7 cellular contexts compared by ENCODE assay signal in the genomic region with DNA sequence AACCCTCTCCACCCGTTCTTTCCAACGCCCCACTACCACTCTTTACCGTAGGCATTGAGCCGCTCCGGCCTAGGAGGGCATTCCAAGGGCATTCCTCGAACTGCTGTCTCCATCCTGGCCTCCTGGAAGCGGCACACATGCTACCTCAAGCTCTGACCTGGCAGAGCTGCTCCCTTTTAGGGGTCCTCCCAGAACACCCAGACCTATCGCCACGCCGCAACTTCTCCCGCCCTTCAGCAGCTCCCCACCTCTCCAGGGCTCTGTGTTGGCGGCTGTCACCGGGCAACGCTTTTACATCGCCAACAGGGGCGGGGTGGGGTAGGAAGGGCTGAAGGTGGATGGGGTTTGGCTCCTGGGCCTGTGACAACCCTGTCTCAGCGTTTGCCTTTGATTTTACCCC. TPM values are rescaled to one million over a fixed set of nuclear protein-coding genes. Genes with fewer than 3 reads are reported as not detected.
DNase-seq lines count a peak whose midpoint lies in the region; ATAC-seq and TF ChIP-seq lines count a peak whose summit lies in the region.

No MANE protein-coding gene starts in this region.

- TF ChIP-seq POLR2A in HCT116 (IDR thresholded peaks at IDR 0.05; ENCODE audit: borderline replicate concordance, extremely low read depth, insufficient read depth, insufficient read length), result no peak

- H3K9ac ChIP-seq in HCT116 (ENCODE audit: low read length), result no peak overlapping the region

- H3K27me3 Mint-ChIP-seq in T-helper 1 cell treated with Interleukin-12 subunit alpha and Interleukin-12 subunit beta and Interleukin-4 antibody, amounts not matched to agents 30 μg/mL and 1 μg/mL, for 36 hours (ENCODE audit: low read depth), result peaks cover 20% of the 10 kb centered on the region

- no TSS peak for BruUV-seq in HCT116 (replicated peaks; lab: Mats Ljungman, UMichigan)

- no peak for ATAC-seq in HCT116
- ATAC-seq in GM21529 (IDR thresholded peaks at IDR 0.05; ENCODE audit: unreplicated experiment), result no peak
- ATAC-seq in GM18907 (IDR thresholded peaks at IDR 0.05; ENCODE audit: unreplicated experiment), result no peak

- no peak overlapping the region for H3K27ac ChIP-seq in HCT116 (ENCODE audit: low read depth, low read length)
- H3K27ac ChIP-seq in hepatocyte, result no peak overlapping the region

- no peaks in the 10 kb centered on the region for H4K20me1 ChIP-seq in HCT116 (ENCODE audit: insufficient read depth)
- H4K20me1 ChIP-seq in hepatocyte (ENCODE audit: insufficient read depth, poor library complexity, severe bottlenecking), result no peaks in the 10 kb centered on the region

- H3K4me1 ChIP-seq in HCT116 (ENCODE audit: control insufficient read depth in 1 of 2, insufficient read depth in 2 of 2, low read length in 2 of 2) (peaks cover 16 to 33% of the 10 kb centered on the region in 2 experiments; a peak in 3 of 4 replicates), hepatocyte (ENCODE audit: insufficient read depth) (peaks cover 17% of the 10 kb centered on the region)

- H3K79me2 ChIP-seq in HCT116 (ENCODE audit: insufficient read depth, low read length) (no peaks in the 10 kb centered on the region), hepatocyte (no peaks in the 10 kb centered on the region)

- H3K4me3 ChIP-seq in HCT116 (replicated peaks in 1 of 2; ENCODE audit: low read depth in 1 of 2, low read length in 2 of 2), result peak overlapping the region in 1 of 2 experiments; percentile 42; a peak in 2 of 4 replicates
- peak overlapping the region; percentile 63 for H3K4me3 ChIP-seq in hepatocyte
- peak overlapping the region; percentile 55 for H3K4me3 ChIP-seq in retinal pigment epithelial cell (ENCODE audit: low read length)

- RAD21 ChIA-PET in HCT116 (lab: Charles Lee; ENCODE audit: low non-redundant PET in 1 of 2, low total read pairs in 2 of 2, uncharacterized antibody in 2 of 2, unreplicated experiment in 2 of 2), result no interaction called here

- H3K27ac Mint-ChIP-seq in T-helper 1 cell treated with Interleukin-12 subunit alpha and Interleukin-12 subunit beta and Interleukin-4 antibody, amounts not matched to agents 30 μg/mL and 1 μg/mL, for 36 hours, result no peak overlapping the region

- CTCF ChIA-PET in HCT116 (lab: Charles Lee), result interaction anchor here (1.0 kb wide), 1 partner anchor 23 kb away, joined by 5 read pairs; no protein-coding TSS in a partner anchor

- H2AFZ ChIP-seq in HCT116 (ENCODE audit: low read depth, low read length, poor library complexity, severe bottlenecking) (no peak overlapping the region), hepatocyte (peak overlapping the region; percentile 93)

- H3K36me3 ChIP-seq in HCT116 (ENCODE audit: control insufficient read depth in 1 of 2, insufficient read depth in 2 of 2, low read length in 2 of 2) (no peaks in the 10 kb centered on the region), hepatocyte (replicated peaks; ENCODE audit: insufficient read depth, low read depth) (no peaks in the 10 kb centered on the region)

- peak overlapping the region; percentile 68 for H3K4me3 Mint-ChIP-seq in T-helper 1 cell treated with Interleukin-12 subunit alpha and Interleukin-12 subunit beta and Interleukin-4 antibody, amounts not matched to agents 30 μg/mL and 1 μg/mL, for 36 hours

- no peak for DNase-seq in HCT116 (ENCODE audit: low read depth, low spot score)
- DNase-seq in hepatocyte (ENCODE audit: low spot score), result peak; percentile 13
- DNase-seq in retinal pigment epithelial cell (ENCODE audit: low read depth), result no peak
- no peak for DNase-seq in NCI-H187 (lab: John Stamatoyannopoulos, UW)

- H3K9me2 ChIP-seq in HCT116 (ENCODE audit: insufficient read depth) (no peaks in the 10 kb centered on the region), hepatocyte (replicated peaks; ENCODE audit: insufficient read depth) (no peaks in the 10 kb centered on the region)

- H3K4me1 Mint-ChIP-seq in T-helper 1 cell treated with Interleukin-12 subunit alpha and Interleukin-12 subunit beta and Interleukin-4 antibody, amounts not matched to agents 30 μg/mL and 1 μg/mL, for 36 hours (ENCODE audit: low read depth), result peaks cover 25% of the 10 kb centered on the region

- 24% methylated on average over 17 of the region's 17 CpGs for WGBS in hepatocyte (ENCODE audit: low lambda C conversion rate, missing lambda C conversion rate)

- POLR2A ChIA-PET in HCT116 (lab: Charles Lee), result no interaction called here

- no peaks in the 10 kb centered on the region for H3K27me3 ChIP-seq in HCT116 (ENCODE audit: insufficient read depth, low read length)
- H3K27me3 ChIP-seq in hepatocyte, result peaks cover 11% of the 10 kb centered on the region

- no peaks in the 10 kb centered on the region for H3K9me3 ChIP-seq in HCT116 (ENCODE audit: control insufficient read depth in 1 of 2, insufficient read depth in 1 of 2, low read depth in 1 of 2, low read length in 2 of 2)
- no peaks in the 10 kb centered on the region for H3K9me3 ChIP-seq in hepatocyte (ENCODE audit: low read depth)

- peak overlapping the region; percentile 91 for H3K4me2 ChIP-seq in HCT116 (ENCODE audit: low read length)
- peak overlapping the region; percentile 88 for H3K4me2 ChIP-seq in hepatocyte

- no peak for TF ChIP-seq RAD21 in HCT116 (IDR thresholded peaks at IDR 0.05; ENCODE audit: low read depth)

- TF ChIP-seq CTCF in HCT116 (IDR thresholded peaks at IDR 0.05 in 2 of 3, conservative IDR thresholded peaks at IDR 0.05 in 1 of 3; ENCODE audit: borderline replicate concordance in 1 of 3, insufficient read depth in 1 of 3, low read depth in 2 of 3, low read length in 2 of 3) (no peak), hepatocyte (IDR thresholded peaks at IDR 0.05; ENCODE audit: poor library complexity) (no peak), retinal pigment epithelial cell (conservative IDR thresholded peaks at IDR 0.05; ENCODE audit: low read depth, low read length) (no peak)

- no peaks in the 10 kb centered on the region for H3K9me3 Mint-ChIP-seq in T-helper 1 cell treated with Interleukin-12 subunit alpha and Interleukin-12 subunit beta and Interleukin-4 antibody, amounts not matched to agents 30 μg/mL and 1 μg/mL, for 36 hours

- intact Hi-C loops in HCT116 (cut with micrococcal nuclease), result no loop called here

- H3K36me3 Mint-ChIP-seq in T-helper 1 cell treated with Interleukin-12 subunit alpha and Interleukin-12 subunit beta and Interleukin-4 antibody, amounts not matched to agents 30 μg/mL and 1 μg/mL, for 36 hours (ENCODE audit: low read depth), result no peaks in the 10 kb centered on the region

TF ChIP-seq in HCT116, 20 proteins besides CTCF, POLR2A, EP300 and RAD21 (continues in another document):
- TF ChIP-seq ELF1 (IDR thresholded peaks at IDR 0.05; ENCODE audit: borderline replicate concordance, low read depth), result no peak
- no peak for TF ChIP-seq EZH2 (IDR thresholded peaks at IDR 0.05)
- TF ChIP-seq, protein P1, sequence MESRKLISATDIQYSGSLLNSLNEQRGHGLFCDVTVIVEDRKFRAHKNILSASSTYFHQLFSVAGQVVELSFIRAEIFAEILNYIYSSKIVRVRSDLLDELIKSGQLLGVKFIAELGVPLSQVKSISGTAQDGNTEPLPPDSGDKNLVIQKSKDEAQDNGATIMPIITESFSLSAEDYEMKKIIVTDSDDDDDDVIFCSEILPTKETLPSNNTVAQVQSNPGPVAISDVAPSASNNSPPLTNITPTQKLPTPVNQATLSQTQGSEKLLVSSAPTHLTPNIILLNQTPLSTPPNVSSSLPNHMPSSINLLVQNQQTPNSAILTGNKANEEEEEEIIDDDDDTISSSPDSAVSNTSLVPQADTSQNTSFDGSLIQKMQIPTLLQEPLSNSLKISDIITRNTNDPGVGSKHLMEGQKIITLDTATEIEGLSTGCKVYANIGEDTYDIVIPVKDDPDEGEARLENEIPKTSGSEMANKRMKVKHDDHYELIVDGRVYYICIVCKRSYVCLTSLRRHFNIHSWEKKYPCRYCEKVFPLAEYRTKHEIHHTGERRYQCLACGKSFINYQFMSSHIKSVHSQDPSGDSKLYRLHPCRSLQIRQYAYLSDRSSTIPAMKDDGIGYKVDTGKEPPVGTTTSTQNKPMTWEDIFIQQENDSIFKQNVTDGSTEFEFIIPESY (IDR thresholded peaks at IDR 0.05; ENCODE audit: extremely low read depth, insufficient replicate concordance, low read length), result no peak
- TF ChIP-seq YY1 (IDR thresholded peaks at IDR 0.05; ENCODE audit: extremely low read depth, insufficient replicate concordance, low read depth, low read length), result no peak
- TF ChIP-seq TCF7L2 (IDR thresholded peaks at IDR 0.05; ENCODE audit: borderline replicate concordance, extremely low read depth, insufficient read depth, insufficient read length), result no peak
- TF ChIP-seq SIN3A (IDR thresholded peaks at IDR 0.05; ENCODE audit: low read depth), result no peak
- TF ChIP-seq, protein P2, sequence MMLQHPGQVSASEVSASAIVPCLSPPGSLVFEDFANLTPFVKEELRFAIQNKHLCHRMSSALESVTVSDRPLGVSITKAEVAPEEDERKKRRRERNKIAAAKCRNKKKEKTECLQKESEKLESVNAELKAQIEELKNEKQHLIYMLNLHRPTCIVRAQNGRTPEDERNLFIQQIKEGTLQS (IDR thresholded peaks at IDR 0.05), result no peak
- TF ChIP-seq SRF (IDR thresholded peaks at IDR 0.05; ENCODE audit: low read depth), result no peak
- no peak for TF ChIP-seq EZH2phosphoT487 (IDR thresholded peaks at IDR 0.05; ENCODE audit: borderline replicate concordance)

RNA-seq across cellular contexts. Expression of gene MYORG, which starts 4.6 kb away (rescaled TPM):
- total RNA-seq in HCT116 (2021; ENCODE audit: unreplicated experiment) (8.5 TPM), hepatocyte (30.0 and 32.2 TPM in 2 replicates)
- 4.7 and 5.0 TPM in 2 replicates for polyA plus RNA-seq in HCT116 (2012)
- polyA plus RNA-seq in hepatocyte, result 13.2 and 23.4 TPM in 2 replicates

RNA-seq across cellular contexts. Expression of gene NUDT2, which starts 52.0 kb away (rescaled TPM):
- 39.3 TPM for total RNA-seq in HCT116 (2021; ENCODE audit: unreplicated experiment)
- 47.0 and 54.9 TPM in 2 replicates for polyA plus RNA-seq in HCT116 (2012)
- 19.6 and 29.0 TPM in 2 replicates for total RNA-seq in hepatocyte
- polyA plus RNA-seq in hepatocyte, result 23.4 and 40.8 TPM in 2 replicates

RNA-seq across cellular contexts. Expression of gene KIF24, which starts 52.3 kb away (rescaled TPM):
- 5.8 TPM for total RNA-seq in HCT116 (2021; ENCODE audit: unreplicated experiment)
- 2.6 and 3.1 TPM in 2 replicates for polyA plus RNA-seq in HCT116 (2012)
- 1.3 and 1.8 TPM in 2 replicates for total RNA-seq in hepatocyte
- polyA plus RNA-seq in hepatocyte, result 0.71 and 1.0 TPM in 2 replicates
